Comparison of ENCODE assay signal across 10 cellular contexts in the genomic region with DNA sequence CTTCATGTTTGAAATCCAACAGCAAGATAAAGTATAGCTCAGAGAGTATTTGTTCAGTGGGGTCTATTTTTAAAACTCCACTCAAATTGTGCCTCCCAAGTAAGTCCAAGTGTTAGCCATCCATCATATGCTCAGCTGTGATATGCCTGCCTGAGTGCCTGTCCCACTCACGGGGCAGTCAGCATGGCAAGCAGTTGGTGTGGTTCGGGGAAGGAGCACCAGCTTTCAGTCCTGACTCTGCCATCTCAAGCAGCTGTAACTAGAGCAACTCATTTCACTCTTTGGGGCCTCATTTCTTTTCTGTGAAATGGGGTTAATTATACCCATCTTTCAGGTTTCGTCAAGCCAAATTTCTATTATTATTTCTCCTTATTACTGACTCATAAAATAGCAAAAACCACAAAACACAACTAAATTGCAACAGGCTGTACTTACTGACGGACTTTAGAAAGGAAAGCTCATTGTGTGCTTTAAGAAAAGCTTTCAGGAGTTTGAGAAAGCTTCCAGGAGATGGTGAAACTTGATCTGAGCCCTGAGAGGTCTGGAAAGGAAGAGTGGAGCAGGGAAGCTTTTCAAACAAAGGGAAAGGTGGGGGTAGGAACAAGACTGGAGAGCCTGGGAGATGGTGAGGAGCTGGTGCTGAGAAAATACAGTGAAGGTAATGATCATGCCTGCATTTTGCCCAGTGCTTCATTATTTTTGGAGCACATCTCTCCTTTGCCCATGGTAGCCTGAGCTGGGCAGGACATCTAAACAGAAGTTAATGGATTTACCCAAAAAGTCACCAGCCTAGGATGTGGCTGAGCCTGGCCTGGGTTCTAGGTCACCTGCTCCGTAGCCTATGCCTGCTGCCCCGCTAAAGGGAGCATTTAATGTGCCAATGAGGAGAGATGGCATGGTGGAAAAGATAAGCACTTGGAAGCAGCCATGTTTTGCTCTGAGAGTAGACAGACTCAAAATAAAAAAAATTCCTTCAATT. TPM values are rescaled to one million over a fixed set of nuclear protein-coding genes. Genes with fewer than 3 reads are reported as not detected.
A peak's percentile ranks its signal among the peaks of the same experiment; 100 is the strongest.
DNase-seq lines count a peak whose midpoint lies in the region; ATAC-seq and TF ChIP-seq lines count a peak whose summit lies in the region.
"Had no signal": no experiment of that assay in that cellular context is flagged by ENCODE, and none has a peak within 500 bp of the region (broad histone marks: within the 10 kb centered on the region; RNA-seq: fewer than 3 reads in every experiment).

No MANE protein-coding gene starts in this region.

- TF ChIP-seq CTCF in breast epithelium (IDR thresholded peaks at IDR 0.05) (no peak), upper lobe of right lung (IDR thresholded peaks at IDR 0.05) (no peak), ovary (IDR thresholded peaks at IDR 0.05) (no peak)

- ATAC-seq in upper lobe of right lung (no peak), HG03571 (IDR thresholded peaks at IDR 0.05; ENCODE audit: unreplicated experiment) (no peak), HG03460 (IDR thresholded peaks at IDR 0.05; ENCODE audit: unreplicated experiment) (no peak)
- ATAC-seq: K562, T-helper 17 cell had no signal

- H3K4me1 ChIP-seq in breast epithelium (peaks cover 29 to 38% of the 10 kb centered on the region in 2 donors), upper lobe of right lung (peaks cover 34% of the 10 kb centered on the region), ovary (ENCODE audit: insufficient read depth) (peaks cover 2% of the 10 kb centered on the region)

- TF ChIP-seq POLR2A in breast epithelium (IDR thresholded peaks at IDR 0.05) (no peak), ovary (IDR thresholded peaks at IDR 0.05) (no peak)

- whole genome bisulfite sequencing in ovary, 3 donors, result 61 to 69% (median 67%) methylated on average over 6 of the region's 6 CpGs

- H3K27me3 ChIP-seq in breast epithelium (no peaks in the 10 kb centered on the region), upper lobe of right lung (no peaks in the 10 kb centered on the region), ovary (no peaks in the 10 kb centered on the region)

- H3K9me3 ChIP-seq in breast epithelium, result no peaks in the 10 kb centered on the region
- no peaks in the 10 kb centered on the region for H3K9me3 ChIP-seq in upper lobe of right lung
- H3K9me3 ChIP-seq in ovary, result no peaks in the 10 kb centered on the region

- intact Hi-C loops in breast epithelium (cut with DNase I; ENCODE audit: low total_unique reads), result no loop called here
- intact Hi-C loops in upper lobe of right lung (cut with DNase I), result no loop called here
- intact Hi-C loops in ovary (cut with DNase I), result loop anchor here in 3 of 4 donors (5.0 to 10.0 kb wide), 4 partner anchors 118 to 448 kb away; a partner anchor contains a TSS

- DNase-seq in SIG-M5 treated with dmso at 0.1 percent for 504 hours (lab: John Stamatoyannopoulos, UW; ENCODE audit: unreplicated experiment), result peak; percentile 45
- no peak for DNase-seq in SIG-M5 (lab: John Stamatoyannopoulos, UW)
- DNase-seq in breast epithelium (ENCODE audit: low spot score in 2 of 2), result no peak
- peak; percentile 36 for DNase-seq in left kidney (ENCODE audit: low read depth, low spot score)
- DNase-seq in upper lobe of right lung, result no peak
- no peak for DNase-seq in ovary
- DNase-seq: T-helper 17 cell had no signal

- H3K27ac ChIP-seq in breast epithelium (peak overlapping the region; percentile 93 to 99), upper lobe of right lung (peak overlapping the region; percentile 59), ovary (peak overlapping the region in 1 of 2 donors; percentile 53)

- H3K4me3 ChIP-seq in breast epithelium (peak overlapping the region in 1 of 3 donors; percentile 55), upper lobe of right lung (no peak overlapping the region), ovary (no peak overlapping the region)
- H3K4me3 ChIP-seq: K562 had no signal

- H3K36me3 ChIP-seq in breast epithelium (no peaks in the 10 kb centered on the region), upper lobe of right lung (peaks cover 5% of the 10 kb centered on the region), ovary (no peaks in the 10 kb centered on the region)

- TF ChIP-seq EP300 in ovary (IDR thresholded peaks at IDR 0.05), result no peak

RNA-seq across cellular contexts. Expression of a gene that starts 42.1 kb away (rescaled TPM):
- under 1 TPM in 1 of 3 donors, not detected in 2; 0.15 TPM for total RNA-seq in breast epithelium
- not detected for total RNA-seq in upper lobe of right lung
- total RNA-seq in ovary, result under 1 TPM in 2 of 7 donors, not detected in 5; 0.13 to 0.24 TPM
- not detected for polyA plus RNA-seq in ovary
- total RNA-seq: K562, T-helper 17 cell had no signal
- polyA plus RNA-seq: K562 had no signal

RNA-seq across cellular contexts. Expression of a gene that starts 46.3 kb away (rescaled TPM):
- 10 to 100 TPM; 43.2 to 60.6 (median 45.8) TPM for total RNA-seq in breast epithelium
- total RNA-seq in upper lobe of right lung, result 26.5 TPM
- 10 to 100 TPM; 27.7 to 58.1 (median 46.7) TPM for total RNA-seq in ovary
- 10 to 100 TPM; 20.8 to 32.6 TPM for polyA plus RNA-seq in ovary

RNA-seq across cellular contexts. Expression of a gene that starts 46.6 kb away (rescaled TPM):
- total RNA-seq in breast epithelium, result 10 to 100 TPM; 29.8 to 41.6 (median 37.7) TPM
- total RNA-seq in upper lobe of right lung, result 36.4 TPM
- 10 to 100 TPM; 26.8 to 60.0 (median 29.4) TPM for total RNA-seq in ovary
- 10 to 100 TPM; 19.5 to 28.0 TPM for polyA plus RNA-seq in ovary

RNA-seq across cellular contexts. Expression of a gene that starts 56.6 kb away (rescaled TPM):
- not detected for total RNA-seq in breast epithelium
- total RNA-seq in upper lobe of right lung, result not detected
- total RNA-seq in ovary, result not detected
- under 1 TPM in 1 of 2 donors, not detected in 1; 0.27 TPM for polyA plus RNA-seq in ovary
- total RNA-seq: K562, T-helper 17 cell had no signal
- polyA plus RNA-seq: K562 had no signal

RNA-seq across cellular contexts. Expression of a gene that starts 57.9 kb away (rescaled TPM):
- total RNA-seq in breast epithelium (1 to 10 TPM in 2 of 3 donors, under 1 TPM in 1; 0.32 to 1.3 (median 1.0) TPM), upper lobe of right lung (0.55 TPM), ovary (1 to 10 TPM in 6 of 7 donors, under 1 TPM in 1; 0.94 to 8.4 (median 1.7) TPM)
- polyA plus RNA-seq in ovary, result under 1 TPM; 0.53 to 0.67 TPM

Comparison
In these comparisons a context has a peak if more than half of its experiments do, and no peak if none do; other contexts are left out.
1. DNase-seq: peak in SIG-M5 treated with dmso at 0.1 percent for 504 hours (single experiment) and left kidney (single experiment); none in SIG-M5 (single experiment), breast epithelium (0 of 2), upper lobe of right lung (single experiment) and ovary (0 of 5).
2. intact Hi-C loops: an anchor here in ovary (5.0 to 10.0 kb wide); none called in breast epithelium and upper lobe of right lung.